16 cellular contexts compared by ENCODE assay signal in genomic region chr6:107730106-107730505, GRCh38.
DNase-seq lines count a peak whose midpoint lies in the region; ATAC-seq, FAIRE-seq and TF ChIP-seq lines count a peak whose summit lies in the region.
"Had no signal": no experiment of that assay in that cellular context is flagged by ENCODE, and none has a peak within 500 bp of the region (broad histone marks: within the 10 kb centered on the region; RNA-seq: fewer than 3 reads in every experiment).

No MANE protein-coding gene starts in this region.

- CTCF ChIA-PET in CD4-positive, alpha-beta T cell (lab: Charles Lee) = interaction anchor here (0.6 to 7.2 kb wide), 19 partner anchors 11 to 141 kb away, joined by 3 to 84 read pairs (median 4); partner anchors contain the start of gene SCML4
- CTCF ChIA-PET in activated naive CD4-positive, alpha-beta T cell treated with anti-CD3 and anti-CD28 coated beads, Interleukin-2, amount 10 ng/mL, durations not matched to agents 7 days and 5 days (lab: Charles Lee) = interaction anchor here (0.6 to 6.7 kb wide), 29 partner anchors 11 to 412 kb away, joined by 3 to 72 read pairs (median 4); partner anchors contain the start of gene SCML4

- peak; percentile 73 for TF ChIP-seq CTCF in CD4-positive, alpha-beta T cell (IDR thresholded peaks at IDR 0.05)
- TF ChIP-seq CTCF in WERI-Rb-1 (IDR thresholded peaks at IDR 0.05; ENCODE audit: low read depth, low read length) (peak; percentile 32; the same call in 1 of the 2 replicates), kidney (IDR thresholded peaks at IDR 0.05; ENCODE audit: borderline replicate concordance, extremely low read depth, insufficient read depth) (no peak)

- H3K36me3 ChIP-seq in WERI-Rb-1 (no peaks in the 10 kb centered on the region), small intestine (ENCODE audit: control insufficient read depth in 2 of 2, insufficient read depth in 2 of 2, low read length in 2 of 2) (no peaks in the 10 kb centered on the region), kidney (ENCODE audit: control insufficient read depth in 1 of 2, insufficient read depth in 2 of 2, low read length in 2 of 2) (no peaks in the 10 kb centered on the region)

- peaks cover 89% of the 10 kb centered on the region for H3K4me1 Mint-ChIP-seq in CD4-positive, alpha-beta T cell (ENCODE audit: low read depth)
- H3K4me1 Mint-ChIP-seq in activated naive CD4-positive, alpha-beta T cell treated with anti-CD3 and anti-CD28 coated beads, Interleukin-2, amount 10 ng/mL, durations not matched to agents 7 days and 5 days = peaks cover 83% of the 10 kb centered on the region

- H3K4me3 Mint-ChIP-seq in CD4-positive, alpha-beta T cell = peak overlapping the region; percentile 94
- H3K4me3 Mint-ChIP-seq in activated naive CD4-positive, alpha-beta T cell treated with anti-CD3 and anti-CD28 coated beads, Interleukin-2, amount 10 ng/mL, durations not matched to agents 7 days and 5 days = peak overlapping the region; percentile 87

- ATAC-seq in CD4-positive, alpha-beta T cell (ENCODE audit: poor library complexity) = peak; percentile 48

- peak; percentile 43 to 65 (median 53) for DNase-seq in CD4-positive, alpha-beta T cell
- DNase-seq in WERI-Rb-1 (peak; percentile 40), small intestine (peak; percentile 66), SW 1271 (lab: John Stamatoyannopoulos, UW) (no peak), NCI-H748 treated with DMSO at 0.1 percent for 48 hours (lab: John Stamatoyannopoulos, UW) (no peak), midbrain (lab: John Stamatoyannopoulos, UW) (no peak), kidney (no peak)
- DNase-seq in activated naive CD4-positive, alpha-beta T cell treated with anti-CD3 and anti-CD28 coated beads, Interleukin-2, amount 10 ng/mL, durations not matched to agents 7 days and 5 days = peak; percentile 79
- DNase-seq: activated CD4-positive, CD25-positive, alpha-beta regulatory T cell; AML-193; NCI-H345; SIG-M5 had no signal

- H3K36me3 Mint-ChIP-seq in CD4-positive, alpha-beta T cell (ENCODE audit: low read depth) = peaks cover 62% of the 10 kb centered on the region
- H3K36me3 Mint-ChIP-seq in activated naive CD4-positive, alpha-beta T cell treated with anti-CD3 and anti-CD28 coated beads, Interleukin-2, amount 10 ng/mL, durations not matched to agents 7 days and 5 days = peaks cover 41% of the 10 kb centered on the region

- peak overlapping the region; percentile 59 for H3K27ac ChIP-seq in CD4-positive, alpha-beta T cell (ENCODE audit: low read depth, low read length)
- H3K27ac ChIP-seq in WERI-Rb-1 = no peak overlapping the region
- H3K27ac ChIP-seq in small intestine (ENCODE audit: low read depth in 1 of 2, low read length in 1 of 2) = peak overlapping the region in 1 of 2 donors; percentile 3
- no peak overlapping the region for H3K27ac ChIP-seq in kidney (ENCODE audit: low read depth in 2 of 2, low read length in 2 of 2)
- H3K27ac ChIP-seq: parathyroid adenoma had no signal

- peak overlapping the region; percentile 93 for H3K27ac Mint-ChIP-seq in CD4-positive, alpha-beta T cell
- H3K27ac Mint-ChIP-seq in activated naive CD4-positive, alpha-beta T cell treated with anti-CD3 and anti-CD28 coated beads, Interleukin-2, amount 10 ng/mL, durations not matched to agents 7 days and 5 days = peak overlapping the region; percentile 87

- peaks cover 7 to 11% of the 10 kb centered on the region in 2 donors for H3K4me1 ChIP-seq in small intestine (ENCODE audit: control insufficient read depth in 2 of 2, insufficient read depth in 1 of 2, low read depth in 1 of 2, low read length in 1 of 2)
- no peaks in the 10 kb centered on the region for H3K4me1 ChIP-seq in kidney (ENCODE audit: control insufficient read depth in 1 of 2, insufficient read depth in 1 of 2, low read depth in 1 of 2, low read length in 2 of 2)
- H3K4me1 ChIP-seq: parathyroid adenoma had no signal

- FAIRE-seq in small intestine (lab: Jason Lieb, UNC) = no peak
- FAIRE-seq in kidney (lab: Jason Lieb, UNC) = no peak
- FAIRE-seq: endometrium, G401.6 had no signal

- H3K9ac ChIP-seq in kidney (ENCODE audit: low read length in 2 of 2) = no peak overlapping the region
- H3K9ac ChIP-seq: parathyroid adenoma had no signal

- no peaks in the 10 kb centered on the region for H3K27me3 Mint-ChIP-seq in CD4-positive, alpha-beta T cell
- no peaks in the 10 kb centered on the region for H3K27me3 Mint-ChIP-seq in activated naive CD4-positive, alpha-beta T cell treated with anti-CD3 and anti-CD28 coated beads, Interleukin-2, amount 10 ng/mL, durations not matched to agents 7 days and 5 days

- POLR2A ChIA-PET in CD4-positive, alpha-beta T cell (lab: Charles Lee) = interaction anchor here (0.5 to 9.8 kb wide), 14 partner anchors 8 to 137 kb away, joined by 3 to 138 read pairs (median 5); partner anchors contain the start of gene SCML4

- 15 to 43% (median 17%) methylated on average over 7 of the region's 7 CpGs for WGBS in small intestine, 3 donors

- H3K9me3 Mint-ChIP-seq in CD4-positive, alpha-beta T cell = no peaks in the 10 kb centered on the region
- no peaks in the 10 kb centered on the region for H3K9me3 Mint-ChIP-seq in activated naive CD4-positive, alpha-beta T cell treated with anti-CD3 and anti-CD28 coated beads, Interleukin-2, amount 10 ng/mL, durations not matched to agents 7 days and 5 days

- no peaks in the 10 kb centered on the region for H3K27me3 ChIP-seq in CD4-positive, alpha-beta T cell (ENCODE audit: control insufficient read depth, insufficient read depth, low read length)
- H3K27me3 ChIP-seq in WERI-Rb-1 (ENCODE audit: insufficient read depth, low read depth, severe bottlenecking) (no peaks in the 10 kb centered on the region), small intestine (ENCODE audit: control insufficient read depth in 2 of 2, insufficient read depth in 2 of 2, low read length in 2 of 2) (peaks cover 0 to 5% of the 10 kb centered on the region in 2 donors)

- H3K4me3 ChIP-seq in WERI-Rb-1 (ENCODE audit: low read depth, low read length) (no peak overlapping the region), small intestine (ENCODE audit: low read depth in 1 of 2, low read length in 2 of 2) (peak overlapping the region in 1 of 2 donors; percentile 63), kidney (ENCODE audit: low read length in 2 of 2) (no peak overlapping the region)
- H3K4me3 ChIP-seq: lung had no signal

- no peaks in the 10 kb centered on the region for H3K9me3 ChIP-seq in CD4-positive, alpha-beta T cell (ENCODE audit: control insufficient read depth, low read length)
- H3K9me3 ChIP-seq in WERI-Rb-1 (ENCODE audit: severe bottlenecking) (no peaks in the 10 kb centered on the region), small intestine (ENCODE audit: control insufficient read depth, low read depth) (no peaks in the 10 kb centered on the region), kidney (ENCODE audit: control insufficient read depth in 1 of 2, low read length in 2 of 2) (no peaks in the 10 kb centered on the region)

- intact Hi-C loops in CD4-positive, alpha-beta T cell (cut with DNase I, micrococcal nuclease) = loop anchor here (1.0 to 5.0 kb wide), 5 partner anchors 17 to 137 kb away; partner anchors contain the start of gene SCML4 (in 1 of the 2)
- intact Hi-C loops in kidney (cut with DNase I) = no loop called here

Comparison
In these comparisons a context has a peak if more than half of its experiments do, and no peak if none do; other contexts are left out.
1. DNase-seq: peak in CD4-positive, alpha-beta T cell (10 of 10), WERI-Rb-1 (single experiment), activated naive CD4-positive, alpha-beta T cell treated with anti-CD3 and anti-CD28 coated beads, Interleukin-2, amount 10 ng/mL, durations not matched to agents 7 days and 5 days (single experiment) and small intestine (single experiment); none in SW 1271 (0 of 2), NCI-H748 treated with DMSO at 0.1 percent for 48 hours (single experiment), midbrain (single experiment) and kidney (single experiment).